In genomic region chr11:83156996-83157754, GRCh38 we compare ENCODE assay signal across 8 cellular contexts. TPM values are rescaled to one million over a fixed set of nuclear protein-coding genes. Genes with fewer than 3 reads are reported as not detected.
DNase-seq lines count a peak whose midpoint lies in the region; ATAC-seq lines count a peak whose summit lies in the region.

Gene PCF11, plus strand, starts transcription at chr11:83157131. Its CDS starts 309 bp downstream, at chr11:83157440.

- DNase-seq in HuH-7.5 (ENCODE audit: low spot score), result peak; percentile 15
- no peak for DNase-seq in iPS DF 6.9 (ENCODE audit: low read depth, low spot score)
- DNase-seq in NCI-H1694 treated with DMSO at 0.1 percent for 48 hours (lab: John Stamatoyannopoulos, UW), result no peak
- no peak for DNase-seq in NCI-H2227 (lab: John Stamatoyannopoulos, UW; ENCODE audit: unreplicated experiment)

- H3K4me1 ChIP-seq in BLaER1 (peaks cover 39% of the 10 kb centered on the region), iPS DF 6.9 (ENCODE audit: control insufficient read depth, insufficient read depth, low read length) (peaks cover 2% of the 10 kb centered on the region; the same call in 1 of the 2 replicates), skeletal muscle tissue (ENCODE audit: control insufficient read depth in 3 of 3, insufficient read depth in 3 of 3, low read length in 3 of 3) (peaks cover 9 to 31% (median 17%) of the 10 kb centered on the region in 3 donors)

- WGBS in iPS DF 6.9 (ENCODE audit: insufficient coverage, insufficient read length), result no CpG with 5 or more reads among the region's 60 CpGs

- peak within 1 kb of the TSS; percentile 98 for H3K4me3 ChIP-seq in BLaER1
- H3K4me3 ChIP-seq in iPS DF 6.9 (ENCODE audit: low read length), result peak within 1 kb of the TSS; percentile 99
- peak within 1 kb of the TSS; percentile 95 to 99 (median 96) for H3K4me3 ChIP-seq in skeletal muscle tissue (ENCODE audit: low read length in 3 of 3)

- ATAC-seq in GM19467 (IDR thresholded peaks at IDR 0.05; ENCODE audit: unreplicated experiment), result peak; percentile 1

- H4K20me1 ChIP-seq in BLaER1, result peaks cover 49% of the 10 kb centered on the region

- H3K27me3 ChIP-seq in BLaER1, result no peaks in the 10 kb centered on the region
- no peaks in the 10 kb centered on the region for H3K27me3 ChIP-seq in iPS DF 6.9 (ENCODE audit: control insufficient read depth, insufficient read depth, low read length)
- no peaks in the 10 kb centered on the region for H3K27me3 ChIP-seq in skeletal muscle tissue (ENCODE audit: control insufficient read depth in 3 of 3, insufficient read depth in 3 of 3, low read length in 3 of 3)

- H3K36me3 ChIP-seq in BLaER1 (peaks cover 21% of the 10 kb centered on the region; the same call in 1 of the 2 replicates), iPS DF 6.9 (ENCODE audit: control insufficient read depth, insufficient read depth, low read length) (no peaks in the 10 kb centered on the region), skeletal muscle tissue (ENCODE audit: control insufficient read depth in 3 of 3, insufficient read depth in 3 of 3, low read length in 3 of 3) (peaks cover 0 to 5% (median 0%) of the 10 kb centered on the region in 3 donors)

- H3K27ac ChIP-seq in BLaER1 (peak within 1 kb of the TSS; percentile 99), angular gyrus (ENCODE audit: low read depth, low read length) (peak within 1 kb of the TSS; percentile 98), iPS DF 6.9 (ENCODE audit: low read length) (no peak within 1 kb of the TSS), skeletal muscle tissue (ENCODE audit: low read depth, low read length) (peak within 1 kb of the TSS; percentile 100)

- H3K9me3 ChIP-seq in BLaER1 (no peaks in the 10 kb centered on the region), iPS DF 6.9 (ENCODE audit: control insufficient read depth, insufficient read depth, low read length) (no peaks in the 10 kb centered on the region), skeletal muscle tissue (ENCODE audit: control insufficient read depth in 3 of 3, low read length in 3 of 3) (no peaks in the 10 kb centered on the region)

- peak within 1 kb of the TSS; percentile 89 for H3K4me2 ChIP-seq in BLaER1

- H3K9ac ChIP-seq in BLaER1, result peak within 1 kb of the TSS; percentile 100
- H3K9ac ChIP-seq in skeletal muscle tissue (ENCODE audit: low read depth in 1 of 3, low read length in 3 of 3), result peak within 1 kb of the TSS; percentile 100

RNA-seq across cellular contexts. Expression of gene PCF11, which starts in this region (rescaled TPM):
- total RNA-seq in skeletal muscle tissue, result 30.3 TPM
